Comparison of ENCODE assay signal across 9 cellular contexts in genomic region chr10:77974396-77975074, GRCh38. TPM values are rescaled to one million over a fixed set of nuclear protein-coding genes. Genes with fewer than 3 reads are reported as not detected.
DNase-seq lines count a peak whose midpoint lies in the region; ATAC-seq and TF ChIP-seq lines count a peak whose summit lies in the region.
"Had no signal": no experiment of that assay in that cellular context is flagged by ENCODE, and none has a peak within 500 bp of the region (broad histone marks: within the 10 kb centered on the region; RNA-seq: fewer than 3 reads in every experiment).

No MANE protein-coding gene starts in this region.

- no peaks in the 10 kb centered on the region for H3K27me3 ChIP-seq in uterus

- no peaks in the 10 kb centered on the region for H3K9me3 ChIP-seq in uterus

- no peaks in the 10 kb centered on the region for H3K9me3 Mint-ChIP-seq in activated CD8-positive, alpha-beta T cell treated with anti-CD3 and anti-CD28 coated beads for 36 hours
- no peaks in the 10 kb centered on the region for H3K9me3 Mint-ChIP-seq in activated CD8-positive, alpha-beta T cell treated with anti-CD3 and anti-CD28 coated beads, Interleukin-2, amount 10 ng/mL, durations not matched to agents 7 days and 5 days (ENCODE audit: insufficient read depth)
- H3K9me3 Mint-ChIP-seq in WTC11: no peaks in the 10 kb centered on the region
- H3K9me3 Mint-ChIP-seq: IgD-negative memory B cell had no signal

- no peaks in the 10 kb centered on the region for H3K27me3 Mint-ChIP-seq in activated CD8-positive, alpha-beta T cell treated with anti-CD3 and anti-CD28 coated beads for 36 hours
- no peaks in the 10 kb centered on the region for H3K27me3 Mint-ChIP-seq in activated CD8-positive, alpha-beta T cell treated with anti-CD3 and anti-CD28 coated beads, Interleukin-2, amount 10 ng/mL, durations not matched to agents 7 days and 5 days (ENCODE audit: low read depth)
- no peaks in the 10 kb centered on the region for H3K27me3 Mint-ChIP-seq in WTC11 (ENCODE audit: low read depth)
- H3K27me3 Mint-ChIP-seq: IgD-negative memory B cell had no signal

- H3K36me3 Mint-ChIP-seq in activated CD8-positive, alpha-beta T cell treated with anti-CD3 and anti-CD28 coated beads for 36 hours (ENCODE audit: low read depth): peaks cover 14% of the 10 kb centered on the region
- H3K36me3 Mint-ChIP-seq in activated CD8-positive, alpha-beta T cell treated with anti-CD3 and anti-CD28 coated beads, Interleukin-2, amount 10 ng/mL, durations not matched to agents 7 days and 5 days (ENCODE audit: low read depth): peaks cover 36% of the 10 kb centered on the region
- H3K36me3 Mint-ChIP-seq in WTC11: peaks cover 18% of the 10 kb centered on the region

- peaks cover 5 to 6% of the 10 kb centered on the region in 2 donors for H3K4me1 ChIP-seq in uterus

- no peak for TF ChIP-seq CTCF in activated CD8-positive, alpha-beta T cell treated with anti-CD3 and anti-CD28 coated beads for 36 hours (IDR thresholded peaks at IDR 0.05)
- TF ChIP-seq CTCF in WTC11 (IDR thresholded peaks at IDR 0.05) (peak; percentile 52), uterus (IDR thresholded peaks at IDR 0.05) (peak; percentile 16 to 41 (median 24))

- TF ChIP-seq POLR2A in uterus (IDR thresholded peaks at IDR 0.05): no peak

- H3K4me1 Mint-ChIP-seq in activated CD8-positive, alpha-beta T cell treated with anti-CD3 and anti-CD28 coated beads for 36 hours (ENCODE audit: low read depth): peaks cover 13% of the 10 kb centered on the region
- peaks cover 11% of the 10 kb centered on the region for H3K4me1 Mint-ChIP-seq in activated CD8-positive, alpha-beta T cell treated with anti-CD3 and anti-CD28 coated beads, Interleukin-2, amount 10 ng/mL, durations not matched to agents 7 days and 5 days (ENCODE audit: low read depth)
- peaks cover 20% of the 10 kb centered on the region for H3K4me1 Mint-ChIP-seq in WTC11

- CTCF ChIA-PET in activated CD8-positive, alpha-beta T cell treated with anti-CD3 and anti-CD28 coated beads for 36 hours (lab: Charles Lee): interaction anchor here (0.6 to 1.7 kb wide), 3 partner anchors 35 to 136 kb away, joined by 3 to 6 read pairs (median 4); no protein-coding TSS in a partner anchor
- CTCF ChIA-PET in activated CD8-positive, alpha-beta T cell treated with anti-CD3 and anti-CD28 coated beads, Interleukin-2, amount 10 ng/mL, durations not matched to agents 7 days and 5 days (lab: Charles Lee): interaction anchor here (1.2 kb wide), 1 partner anchor 33 kb away, joined by 3 read pairs; no protein-coding TSS in a partner anchor
- CTCF ChIA-PET in WTC11 (lab: Charles Lee): interaction anchor here (0.7 to 3.7 kb wide), 53 partner anchors 9 to 260 kb away, joined by 3 to 129 read pairs (median 5); partner anchors contain the start of gene DLG5

- no peak overlapping the region for H3K4me3 Mint-ChIP-seq in activated CD8-positive, alpha-beta T cell treated with anti-CD3 and anti-CD28 coated beads for 36 hours
- H3K4me3 Mint-ChIP-seq in activated CD8-positive, alpha-beta T cell treated with anti-CD3 and anti-CD28 coated beads, Interleukin-2, amount 10 ng/mL, durations not matched to agents 7 days and 5 days: no peak overlapping the region
- no peak overlapping the region for H3K4me3 Mint-ChIP-seq in WTC11
- H3K4me3 Mint-ChIP-seq: IgD-negative memory B cell had no signal

- peak; percentile 25 for DNase-seq in activated CD8-positive, alpha-beta T cell treated with anti-CD3 and anti-CD28 coated beads for 36 hours
- no peak for DNase-seq in activated CD8-positive, alpha-beta T cell treated with anti-CD3 and anti-CD28 coated beads, Interleukin-2, amount 10 ng/mL, durations not matched to agents 7 days and 5 days
- DNase-seq in WTC11 (ENCODE audit: low spot score): peak; percentile 66
- DNase-seq in inferior parietal cortex (ENCODE audit: extremely low spot score): peak; percentile 27
- DNase-seq in uterus: peak in 1 of 2 donors; percentile 44
- DNase-seq in activated CD4-positive, CD25-positive, alpha-beta regulatory T cell (lab: John Stamatoyannopoulos, UW): no peak

- peak overlapping the region; percentile 67 to 84 for H3K27ac ChIP-seq in uterus

- H3K27ac Mint-ChIP-seq in activated CD8-positive, alpha-beta T cell treated with anti-CD3 and anti-CD28 coated beads for 36 hours: no peak overlapping the region
- no peak overlapping the region for H3K27ac Mint-ChIP-seq in activated CD8-positive, alpha-beta T cell treated with anti-CD3 and anti-CD28 coated beads, Interleukin-2, amount 10 ng/mL, durations not matched to agents 7 days and 5 days
- peak overlapping the region; percentile 43; the same call in 1 of the 2 replicates for H3K27ac Mint-ChIP-seq in WTC11
- H3K27ac Mint-ChIP-seq: IgD-negative memory B cell had no signal

- intact Hi-C loops in activated CD8-positive, alpha-beta T cell treated with anti-CD3 and anti-CD28 coated beads for 36 hours (cut with micrococcal nuclease): no loop called here
- intact Hi-C loops in uterus (cut with DNase I; ENCODE audit: low total_unique reads): no loop called here

- no peak overlapping the region for H3K4me3 ChIP-seq in uterus

- no peaks in the 10 kb centered on the region for H3K36me3 ChIP-seq in uterus

- ATAC-seq in activated CD8-positive, alpha-beta T cell treated with anti-CD3 and anti-CD28 coated beads for 36 hours: no peak
- ATAC-seq in activated CD8-positive, alpha-beta T cell treated with anti-CD3 and anti-CD28 coated beads, Interleukin-2, amount 10 ng/mL, durations not matched to agents 7 days and 5 days: no peak
- ATAC-seq in WTC11 (peak; percentile 85), GM21619 (IDR thresholded peaks at IDR 0.05; ENCODE audit: unreplicated experiment) (no peak), HG02870 (IDR thresholded peaks at IDR 0.05; ENCODE audit: unreplicated experiment) (no peak)

- POLR2A ChIA-PET in activated CD8-positive, alpha-beta T cell treated with anti-CD3 and anti-CD28 coated beads for 36 hours (lab: Charles Lee): interaction anchor here (1.1 to 1.2 kb wide), 2 partner anchors 17 to 127 kb away, joined by 3 read pairs; no protein-coding TSS in a partner anchor
- POLR2A ChIA-PET in activated CD8-positive, alpha-beta T cell treated with anti-CD3 and anti-CD28 coated beads, Interleukin-2, amount 10 ng/mL, durations not matched to agents 7 days and 5 days (lab: Charles Lee): no interaction called here
- POLR2A ChIA-PET in WTC11 (lab: Charles Lee): interaction anchor here (0.5 to 1.2 kb wide), 2 partner anchors 128 to 139 kb away, joined by 3 read pairs; no protein-coding TSS in a partner anchor

TF ChIP-seq in WTC11, 78 proteins besides CTCF, POLR2A, EP300 and RAD21:
- TF ChIP-seq ZNF219 (CRISPR knock-in tag; IDR thresholded peaks at IDR 0.05; ENCODE audit: borderline replicate concordance) (no peak), TEAD1 (CRISPR knock-in tag; IDR thresholded peaks at IDR 0.05) (0 out of 2 replicates have a peak, but pooled peaks have one; percentile 24)

RNA-seq across cellular contexts. Expression of gene DLG5, which starts 48.0 kb away (rescaled TPM):
- total RNA-seq in activated CD8-positive, alpha-beta T cell treated with anti-CD3 and anti-CD28 coated beads for 36 hours: 1 to 10 TPM; 2.7 to 4.8 TPM
- 1 to 10 TPM; 3.2 to 3.5 TPM for total RNA-seq in activated CD8-positive, alpha-beta T cell treated with anti-CD3 and anti-CD28 coated beads, Interleukin-2, amount 10 ng/mL, durations not matched to agents 7 days and 5 days
- total RNA-seq in WTC11 (2021): 58.1 to 65.5 TPM (median 59.1 TPM) in 3 replicates
- 10 to 100 TPM; 27.1 to 72.6 (median 46.5) TPM for total RNA-seq in uterus

RNA-seq across cellular contexts. Expression of gene POLR3A, which starts 54.8 kb away (rescaled TPM):
- total RNA-seq in activated CD8-positive, alpha-beta T cell treated with anti-CD3 and anti-CD28 coated beads for 36 hours: 10 to 100 TPM; 16.2 to 17.5 TPM
- total RNA-seq in activated CD8-positive, alpha-beta T cell treated with anti-CD3 and anti-CD28 coated beads, Interleukin-2, amount 10 ng/mL, durations not matched to agents 7 days and 5 days: 10 to 100 TPM; 17.0 to 18.5 TPM
- total RNA-seq in WTC11 (2021): 27.5 to 32.2 TPM (median 27.9 TPM) in 3 replicates
- 10 to 100 TPM in 2 of 4 donors, 1 to 10 TPM in 2; 10.0 to 19.4 (median 14.6) TPM for total RNA-seq in uterus

RNA-seq across cellular contexts. Expression of gene RPS24, which starts 59.1 kb away (rescaled TPM):
- 1,000 to 10,000 TPM; 2,061 to 2,067 TPM for total RNA-seq in activated CD8-positive, alpha-beta T cell treated with anti-CD3 and anti-CD28 coated beads for 36 hours
- total RNA-seq in activated CD8-positive, alpha-beta T cell treated with anti-CD3 and anti-CD28 coated beads, Interleukin-2, amount 10 ng/mL, durations not matched to agents 7 days and 5 days: 1,000 to 10,000 TPM; 1,446 to 1,455 TPM
- total RNA-seq in WTC11 (2021) (1,819 to 2,002 TPM (median 1,916 TPM) in 3 replicates), uterus (1,000 to 10,000 TPM; 1,764 to 3,381 (median 2,593) TPM)

Comparison
In these comparisons a context has a peak if more than half of its experiments do, and no peak if none do; other contexts are left out.
1. DNase-seq: peak in activated CD8-positive, alpha-beta T cell treated with anti-CD3 and anti-CD28 coated beads for 36 hours (single experiment), WTC11 (single experiment) and inferior parietal cortex (single experiment); none in activated CD8-positive, alpha-beta T cell treated with anti-CD3 and anti-CD28 coated beads, Interleukin-2, amount 10 ng/mL, durations not matched to agents 7 days and 5 days (single experiment) and activated CD4-positive, CD25-positive, alpha-beta regulatory T cell (0 of 4).
2. RNA of gene DLG5, which starts 48.0 kb away (total RNA-seq): 58.1 to 65.5 TPM in WTC11 and 27.1 to 72.6 TPM in uterus; 2.7 to 4.8 TPM in activated CD8-positive, alpha-beta T cell treated with anti-CD3 and anti-CD28 coated beads for 36 hours and 3.2 to 3.5 TPM in activated CD8-positive, alpha-beta T cell treated with anti-CD3 and anti-CD28 coated beads, Interleukin-2, amount 10 ng/mL, durations not matched to agents 7 days and 5 days; every median in the first group is over 4 times any median in the second.